21 cellular contexts compared by ENCODE assay signal in genomic region chr2:72570401-72570800, GRCh38.
A peak's percentile ranks its signal among the peaks of the same experiment; 100 is the strongest.
DNase-seq lines count a peak whose midpoint lies in the region; ATAC-seq and TF ChIP-seq lines count a peak whose summit lies in the region.
"Had no signal": no experiment of that assay in that cellular context is flagged by ENCODE, and none has a peak within 500 bp of the region (broad histone marks: within the 10 kb centered on the region; RNA-seq: fewer than 3 reads in every experiment).

No MANE protein-coding gene starts in this region.

- TF ChIP-seq CTCF in body of pancreas (IDR thresholded peaks at IDR 0.05) = no peak

- intact Hi-C loops in body of pancreas (cut with DNase I) = no loop called here

- H3K9me3 ChIP-seq in body of pancreas = no peaks in the 10 kb centered on the region
- H3K9me3 ChIP-seq: heart left ventricle, uterus had no signal

- H3K27me3 ChIP-seq in body of pancreas = no peaks in the 10 kb centered on the region
- H3K27me3 ChIP-seq: heart left ventricle, uterus had no signal

- DNase-seq in AG08395 (ENCODE audit: low spot score) = peak; percentile 33
- DNase-seq in GM04503 (ENCODE audit: low read depth) = peak; percentile 55
- peak; percentile 11 for DNase-seq in astrocyte of the hippocampus (ENCODE audit: low read depth, low spot score)
- peak; percentile 12 for DNase-seq in kidney glomerular epithelial cell (lab: John Stamatoyannopoulos, UW)
- DNase-seq in NCI-H146 (lab: John Stamatoyannopoulos, UW) = no peak
- DNase-seq in body of pancreas = no peak
- DNase-seq in NCI-H1048 (lab: John Stamatoyannopoulos, UW) = no peak
- DNase-seq in activated gamma-delta T cell treated with Interleukin-2 at 50 U/mL for 16 hours = no peak
- DNase-seq: activated CD4-positive, alpha-beta T cell treated with anti-CD3 and anti-CD28 coated beads, Interleukin-2, amount 10 ng/mL, durations not matched to agents 24 days and 14 days; activated naive CD4-positive, alpha-beta T cell treated with anti-CD3 and anti-CD28 coated beads, Interleukin-2, amount 50 U/mL, for 16 hours; activated T-cell treated with anti-CD3 and anti-CD28 coated beads, Interleukin-2, amount 50 U/mL, for 72 hours; heart left ventricle; naive thymus-derived CD8-positive, alpha-beta T cell; NCI-H1092 treated with DMSO at 0.1 percent for 48 hours; NCI-H2081; NCI-H82; right cardiac atrium; stimulated activated CD4-positive, alpha-beta T cell treated with anti-CD3 and anti-CD28 coated beads, Interleukin-12 subunit alpha, Interleukin-12 subunit beta, amount 100 ng/mL, for 4 hours; stimulated activated CD4-positive, alpha-beta T cell treated with anti-CD3 and anti-CD28 coated beads, Interleukin-4, amount 100 ng/mL, for 24 hours; stimulated activated naive CD4-positive, alpha-beta T cell; uterus had no signal

- WGBS in body of pancreas, 2 donors = 73 to 79% methylated on average over 1 of the region's 1 CpG

- H3K36me3 ChIP-seq in body of pancreas (replicated peaks in 1 of 2; ENCODE audit: insufficient read depth in 1 of 2, low read depth in 2 of 2) = peaks cover 0 to 3% of the 10 kb centered on the region in 2 donors
- H3K36me3 ChIP-seq: uterus had no signal

- H3K27ac ChIP-seq in body of pancreas = no peak overlapping the region
- H3K27ac ChIP-seq: heart left ventricle, uterus had no signal

- no peak for ATAC-seq in body of pancreas
- ATAC-seq: activated T-cell treated with anti-CD3 and anti-CD28 coated beads, Interleukin-2, amount 50 U/mL, for 72 hours; heart left ventricle; naive thymus-derived CD8-positive, alpha-beta T cell; right cardiac atrium had no signal

- no peak overlapping the region for H3K4me3 ChIP-seq in body of pancreas
- H3K4me3 ChIP-seq: heart left ventricle, uterus had no signal

- H3K4me1 ChIP-seq in body of pancreas = no peaks in the 10 kb centered on the region
- H3K4me1 ChIP-seq: uterus had no signal

- TF ChIP-seq POLR2A in body of pancreas (IDR thresholded peaks at IDR 0.05) = no peak

Comparison
In these comparisons a context has a peak if more than half of its experiments do, and no peak if none do; other contexts are left out.
1. DNase-seq: peak in AG08395 (single experiment), GM04503 (single experiment), astrocyte of the hippocampus (single experiment) and kidney glomerular epithelial cell (single experiment); none in NCI-H146 (single experiment), body of pancreas (0 of 4), NCI-H1048 (single experiment) and activated gamma-delta T cell treated with Interleukin-2 at 50 U/mL for 16 hours (single experiment).